24 cellular contexts compared by ENCODE assay signal in the genomic region with DNA sequence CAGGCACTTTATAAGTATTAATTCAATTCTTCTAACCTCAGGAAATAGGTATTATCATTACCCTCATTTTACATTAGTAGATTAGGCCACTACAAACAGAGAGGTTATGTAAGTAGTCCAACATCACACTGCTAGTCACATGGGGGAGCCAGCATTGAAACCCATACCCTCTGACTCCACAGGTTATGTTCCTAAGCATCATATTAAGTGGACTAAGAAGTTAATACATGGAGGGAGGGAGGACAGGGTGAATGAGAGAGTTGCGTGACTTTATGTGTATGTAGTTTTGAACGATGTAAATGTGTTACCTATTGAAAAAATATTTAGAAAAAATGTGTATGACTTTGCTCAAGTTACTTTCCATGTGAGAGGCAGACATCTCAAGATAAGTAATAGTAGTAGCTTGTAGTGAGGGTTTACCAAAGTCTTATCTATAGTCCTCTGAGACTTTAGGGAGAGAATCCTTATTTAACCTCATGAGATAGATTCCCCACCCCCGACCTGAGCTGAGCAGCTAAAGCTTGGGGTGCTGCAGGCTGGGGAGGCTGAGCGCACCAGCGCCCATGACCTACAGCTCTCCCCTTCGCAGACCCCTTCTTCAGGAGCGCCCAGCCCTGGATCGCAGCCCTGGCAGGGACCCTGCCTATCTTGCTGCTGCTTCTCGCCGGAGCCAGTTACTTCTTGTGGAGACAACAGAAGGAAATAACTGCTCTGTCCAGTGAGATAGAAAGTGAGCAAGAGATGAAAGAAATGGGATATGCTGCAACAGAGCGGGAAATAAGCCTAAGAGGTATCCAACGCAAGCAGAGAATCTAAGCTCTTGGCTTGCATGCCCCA. TPM values are rescaled to one million over a fixed set of nuclear protein-coding genes. Genes with fewer than 3 reads are reported as not detected.
DNase-seq lines count a peak whose midpoint lies in the region; ATAC-seq, FAIRE-seq and TF ChIP-seq lines count a peak whose summit lies in the region.
"Had no signal": no experiment of that assay in that cellular context is flagged by ENCODE, and none has a peak within 500 bp of the region (broad histone marks: within the 10 kb centered on the region; RNA-seq: fewer than 3 reads in every experiment).

No MANE protein-coding gene starts in this region.

- no peaks in the 10 kb centered on the region for H3K27me3 Mint-ChIP-seq in activated naive CD8-positive, alpha-beta T cell
- no peaks in the 10 kb centered on the region for H3K27me3 Mint-ChIP-seq in activated naive CD8-positive, alpha-beta T cell treated with anti-CD3 and anti-CD28 coated beads for 36 hours
- no peaks in the 10 kb centered on the region for H3K27me3 Mint-ChIP-seq in CD8-positive, alpha-beta T cell (ENCODE audit: low read depth)
- no peaks in the 10 kb centered on the region for H3K27me3 Mint-ChIP-seq in naive thymus-derived CD8-positive, alpha-beta T cell

- H3K4me3 ChIP-seq in CD8-positive, alpha-beta T cell (ENCODE audit: low read depth, low read length): no peak overlapping the region
- no peak overlapping the region for H3K4me3 ChIP-seq in K562
- H3K4me3 ChIP-seq: A549 had no signal

- intact Hi-C loops in CD8-positive, alpha-beta T cell (cut with DNase I, micrococcal nuclease): no loop called here
- intact Hi-C loops in K562 (cut with micrococcal nuclease): no loop called here

- no peaks in the 10 kb centered on the region for H3K27me3 ChIP-seq in CD8-positive, alpha-beta T cell (ENCODE audit: insufficient read depth, low read length)
- no peaks in the 10 kb centered on the region for H3K27me3 ChIP-seq in K562 (ENCODE audit: control insufficient read depth in 2 of 2, insufficient read depth in 2 of 2, low read length in 2 of 2)

- no peaks in the 10 kb centered on the region for H4K20me1 ChIP-seq in K562 (replicated peaks; ENCODE audit: control insufficient read depth, insufficient read depth, low read length)

- no peak for ATAC-seq in CD8-positive, alpha-beta T cell
- peak; percentile 54 for ATAC-seq in K562
- no peak for ATAC-seq in naive thymus-derived CD8-positive, alpha-beta T cell
- ATAC-seq: A549, HepG2 had no signal

- H3K79me2 ChIP-seq in K562 (ENCODE audit: control insufficient read depth, insufficient read depth, low read length): no peaks in the 10 kb centered on the region

- H3K4me3 Mint-ChIP-seq in activated naive CD8-positive, alpha-beta T cell: no peak overlapping the region
- H3K4me3 Mint-ChIP-seq in activated naive CD8-positive, alpha-beta T cell treated with anti-CD3 and anti-CD28 coated beads for 36 hours: no peak overlapping the region
- no peak overlapping the region for H3K4me3 Mint-ChIP-seq in CD8-positive, alpha-beta T cell
- H3K4me3 Mint-ChIP-seq in naive thymus-derived CD8-positive, alpha-beta T cell: no peak overlapping the region

- TF ChIP-seq RAD21 in K562 (CRISPR knock-in tag; conservative IDR thresholded peaks at IDR 0.05 in 1 of 2, IDR thresholded peaks at IDR 0.05 in 1 of 2): no peak

- peak overlapping the region; percentile 12 for H3K27ac ChIP-seq in CD8-positive, alpha-beta T cell (ENCODE audit: low read depth, low read length)
- no peak overlapping the region for H3K27ac ChIP-seq in K562 (ENCODE audit: extremely low read depth, low read depth, low read length)
- H3K27ac ChIP-seq: A549 had no signal

- no peaks in the 10 kb centered on the region for H3K9me1 ChIP-seq in K562 (ENCODE audit: control insufficient read depth, insufficient read depth, low read length)

- BruUV-seq in K562 (replicated peaks; lab: Mats Ljungman, UMichigan): no TSS peak

- POLR2A ChIA-PET in CD8-positive, alpha-beta T cell (lab: Charles Lee): interaction anchor here (0.9 kb wide), 1 partner anchor 8 kb away, joined by 4 read pairs; no protein-coding TSS in a partner anchor
- POLR2A ChIA-PET in K562 (lab: Yijun Ruan, JAX): interaction anchor here (0.5 to 2.2 kb wide), 4 partner anchors 9 to 234 kb away, joined by 3 to 12 read pairs (median 4); no protein-coding TSS in a partner anchor
- POLR2A ChIA-PET in naive thymus-derived CD8-positive, alpha-beta T cell (lab: Charles Lee): interaction anchor here (0.7 kb wide), 1 partner anchor 1348 kb away, joined by 8 read pairs; no protein-coding TSS in a partner anchor

- H3K36me3 ChIP-seq in CD8-positive, alpha-beta T cell (ENCODE audit: insufficient read depth, low read length): peaks cover 43% of the 10 kb centered on the region
- no peaks in the 10 kb centered on the region for H3K36me3 ChIP-seq in K562 (ENCODE audit: control insufficient read depth, insufficient read depth, low read length)

- peaks cover 48% of the 10 kb centered on the region for H3K4me1 ChIP-seq in CD8-positive, alpha-beta T cell (ENCODE audit: insufficient read depth, low read length)
- peaks cover 10 to 13% of the 10 kb centered on the region in 2 experiments; a peak in 4 of 5 replicates for H3K4me1 ChIP-seq in K562 (replicated peaks in 1 of 2; ENCODE audit: control insufficient read depth in 2 of 2, insufficient read depth in 2 of 2, low read length in 2 of 2)
- H3K4me1 ChIP-seq: A549 had no signal

- TF ChIP-seq POLR2A in K562 (conservative IDR thresholded peaks at IDR 0.05): no peak

- peak; percentile 60 for FAIRE-seq in K562 (lab: Jason Lieb, UNC)
- FAIRE-seq: A549, D721Med, GM18507, H54, HepG2, RCC 7860 had no signal

- H3K9me3 Mint-ChIP-seq in activated naive CD8-positive, alpha-beta T cell (ENCODE audit: low read depth): no peaks in the 10 kb centered on the region
- no peaks in the 10 kb centered on the region for H3K9me3 Mint-ChIP-seq in activated naive CD8-positive, alpha-beta T cell treated with anti-CD3 and anti-CD28 coated beads for 36 hours
- H3K9me3 Mint-ChIP-seq in CD8-positive, alpha-beta T cell: no peaks in the 10 kb centered on the region
- no peaks in the 10 kb centered on the region for H3K9me3 Mint-ChIP-seq in naive thymus-derived CD8-positive, alpha-beta T cell

- peak overlapping the region in 1 of 2 experiments; percentile 84; a peak in 2 of 4 replicates for H3K9ac ChIP-seq in K562 (ENCODE audit: insufficient read depth in 1 of 2, low read depth in 2 of 2, low read length in 2 of 2)
- H3K9ac ChIP-seq: SK-N-SH had no signal

- peaks cover 77% of the 10 kb centered on the region for H3K4me1 Mint-ChIP-seq in activated naive CD8-positive, alpha-beta T cell (ENCODE audit: low read depth)
- H3K4me1 Mint-ChIP-seq in activated naive CD8-positive, alpha-beta T cell treated with anti-CD3 and anti-CD28 coated beads for 36 hours: peaks cover 30% of the 10 kb centered on the region
- H3K4me1 Mint-ChIP-seq in CD8-positive, alpha-beta T cell (ENCODE audit: low read depth): peaks cover 72% of the 10 kb centered on the region
- peaks cover 32 to 77% (median 67%) of the 10 kb centered on the region in 4 donors for H3K4me1 Mint-ChIP-seq in naive thymus-derived CD8-positive, alpha-beta T cell

- H3K27ac Mint-ChIP-seq in activated naive CD8-positive, alpha-beta T cell: peak overlapping the region; percentile 86
- no peak overlapping the region for H3K27ac Mint-ChIP-seq in activated naive CD8-positive, alpha-beta T cell treated with anti-CD3 and anti-CD28 coated beads for 36 hours
- peak overlapping the region; percentile 89 for H3K27ac Mint-ChIP-seq in CD8-positive, alpha-beta T cell
- H3K27ac Mint-ChIP-seq in naive thymus-derived CD8-positive, alpha-beta T cell: peak overlapping the region; percentile 15 to 90 (median 78)

- H3K36me3 Mint-ChIP-seq in activated naive CD8-positive, alpha-beta T cell: peaks cover 18% of the 10 kb centered on the region
- H3K36me3 Mint-ChIP-seq in activated naive CD8-positive, alpha-beta T cell treated with anti-CD3 and anti-CD28 coated beads for 36 hours: peaks cover 36% of the 10 kb centered on the region
- peaks cover 91% of the 10 kb centered on the region for H3K36me3 Mint-ChIP-seq in CD8-positive, alpha-beta T cell
- peaks cover 5 to 88% (median 33%) of the 10 kb centered on the region in 3 donors for H3K36me3 Mint-ChIP-seq in naive thymus-derived CD8-positive, alpha-beta T cell

- TF ChIP-seq CTCF in CD8-positive, alpha-beta T cell (IDR thresholded peaks at IDR 0.05): no peak
- no peak for TF ChIP-seq CTCF in K562 (IDR thresholded peaks at IDR 0.05 in 2 of 3, conservative IDR thresholded peaks at IDR 0.05 in 1 of 3; ENCODE audit: insufficient read depth in 2 of 3, low read depth in 1 of 3, low read length in 3 of 3)

- WGBS in K562 (ENCODE audit: insufficient coverage, low coverage, missing lambda C conversion rate): 34% methylated on average over 12 of the region's 12 CpGs

- in situ Hi-C loops in K562 (cut with MboI): no loop called here

- no peak for DNase-seq in activated naive CD8-positive, alpha-beta T cell treated with anti-CD3 and anti-CD28 coated beads for 36 hours
- DNase-seq in CD8-positive, alpha-beta T cell: no peak
- DNase-seq in K562 (ENCODE audit: extremely low read depth in 1 of 4, low spot score in 3 of 4) (peak in 1 of 4 experiments; percentile 35), NCI-H1105 (lab: John Stamatoyannopoulos, UW) (no peak), AG08395 (ENCODE audit: low spot score) (no peak), NCI-H2227 (lab: John Stamatoyannopoulos, UW; ENCODE audit: unreplicated experiment) (no peak)
- DNase-seq in naive thymus-derived CD8-positive, alpha-beta T cell: no peak
- DNase-seq: C1 segment of cervical spinal cord, Kasumi-1, NCI-H1092 treated with DMSO at 0.1 percent for 48 hours, NCI-H1436 treated with DMSO at 0.1 percent for 48 hours, NCI-H187 treated with DMSO at 0.1 percent for 48 hours, NCI-H2107, NCI-H446, NCI-H524 treated with DMSO at 0.1 percent for 48 hours, NCI-H774, SK-N-SH had no signal

- no peaks in the 10 kb centered on the region for H3K9me3 ChIP-seq in CD8-positive, alpha-beta T cell (ENCODE audit: low read length)
- no peaks in the 10 kb centered on the region for H3K9me3 ChIP-seq in K562 (replicated peaks; ENCODE audit: control insufficient read depth, insufficient read depth, low read depth, low read length)
- H3K9me3 ChIP-seq: A549, SK-N-SH had no signal

- no peak overlapping the region for H2AFZ ChIP-seq in K562 (ENCODE audit: low read depth, low read length)

- peak; percentile 48 for TF ChIP-seq EP300 in K562 (IDR thresholded peaks at IDR 0.05; ENCODE audit: low read length)

- H3K4me2 ChIP-seq in K562 (ENCODE audit: insufficient read depth, low read length): peak overlapping the region; percentile 39; the same call in 1 of the 2 replicates
- H3K4me2 ChIP-seq: A549, SK-N-SH had no signal

- CTCF ChIA-PET in CD8-positive, alpha-beta T cell (lab: Charles Lee): interaction anchor here (1.6 kb wide), 1 partner anchor 10 kb away, joined by 4 read pairs; no protein-coding TSS in a partner anchor
- CTCF ChIA-PET in K562 (lab: Yijun Ruan, JAX; ENCODE audit: low intra/inter-chr PET ratio): no interaction called here

RNA-seq across cellular contexts. Expression of a gene that starts 7.5 kb away (rescaled TPM):
- 10 to 100 TPM; 25.6 to 27.0 TPM for total RNA-seq in activated naive CD8-positive, alpha-beta T cell treated with anti-CD3 and anti-CD28 coated beads for 36 hours
- 10 to 100 TPM; 38.4 to 43.6 TPM for total RNA-seq in CD8-positive, alpha-beta T cell
- total RNA-seq in K562 (2011; cell fraction: chromatin; rRNA removed; ENCODE audit: low replicate concordance): 20.7 and 24.8 TPM in 2 replicates
- 11.8 and 12.0 TPM in 2 replicates for total RNA-seq in K562 (2011; cell fraction: nucleolus; rRNA removed)
- 14.7 and 20.5 TPM in 2 replicates for total RNA-seq in K562 (2011; cell fraction: nucleoplasm; rRNA removed)
- total RNA-seq in K562 (2014; rRNA removed) (2.7 and 3.1 TPM in 2 replicates), K562 (2014; rRNA removed; fragmentation: Illumina TruSeq; extraction: Trizol) (5.8 and 6.8 TPM in 2 replicates), K562 (2015; rRNA removed; fragmentation: Illumina TruSeq; extraction: Trizol) (4.4 and 5.3 TPM in 2 replicates), K562 (2021) (5.1 and 6.4 TPM in 2 replicates)
- polyA plus RNA-seq in K562 (2011; rRNA removed) (10.1 and 11.2 TPM in 2 replicates), K562 (2014; fragmentation: Illumina TruSeq; extraction: Trizol) (6.1 and 7.6 TPM in 2 replicates), K562 (2014; fragmentation: Nextera tagmentation; extraction: Ambion mirVana) (1 to 10 TPM; 3.5 to 7.5 TPM), K562 (2014; rRNA removed) (6.2 and 7.7 TPM in 2 replicates)
- polyA plus RNA-seq in K562 (2011; cell fraction: cytosol; rRNA removed): 3.7 and 5.9 TPM in 2 replicates
- 19.2 and 19.7 TPM in 2 replicates for polyA plus RNA-seq in K562 (2011; cell fraction: nucleus; rRNA removed)
- 5.5 and 7.0 TPM in 2 replicates for polyA plus RNA-seq in K562 (2012)
- polyA minus RNA-seq in K562 (2011; rRNA and poly(A)+ RNA removed): 15.3 and 16.2 TPM in 2 replicates
- 4.1 and 5.9 TPM in 2 replicates for polyA minus RNA-seq in K562 (2011; cell fraction: cytosol; rRNA and poly(A)+ RNA removed)
- polyA minus RNA-seq in K562 (2011; cell fraction: nucleus; rRNA and poly(A)+ RNA removed): 4.7 and 11.4 TPM in 2 replicates
- 100 to 1,000 TPM; 148 to 158 TPM for total RNA-seq in naive thymus-derived CD8-positive, alpha-beta T cell
- 100 to 1,000 TPM; 119 to 160 (median 151) TPM for polyA plus RNA-seq in naive thymus-derived CD8-positive, alpha-beta T cell

RNA-seq across cellular contexts. Expression of a gene that starts 10.4 kb away (rescaled TPM):
- total RNA-seq in activated naive CD8-positive, alpha-beta T cell treated with anti-CD3 and anti-CD28 coated beads for 36 hours: 10 to 100 TPM; 12.8 to 14.9 TPM
- total RNA-seq in CD8-positive, alpha-beta T cell: 10 to 100 TPM; 14.1 to 15.5 TPM
- total RNA-seq in K562 (2011; cell fraction: chromatin; rRNA removed; ENCODE audit: low replicate concordance): 52.6 and 53.2 TPM in 2 replicates
- 31.5 and 32.4 TPM in 2 replicates for total RNA-seq in K562 (2011; cell fraction: nucleolus; rRNA removed)
- total RNA-seq in K562 (2011; cell fraction: nucleoplasm; rRNA removed): 41.5 and 49.2 TPM in 2 replicates
- total RNA-seq in K562 (2014; rRNA removed) (5.9 and 8.1 TPM in 2 replicates), K562 (2014; rRNA removed; fragmentation: Illumina TruSeq; extraction: Trizol) (10.0 and 10.1 TPM in 2 replicates), K562 (2015; rRNA removed; fragmentation: Illumina TruSeq; extraction: Trizol) (7.9 and 8.6 TPM in 2 replicates), K562 (2021) (10.1 and 11.5 TPM in 2 replicates)
- polyA plus RNA-seq in K562 (2011; rRNA removed) (15.5 and 17.1 TPM in 2 replicates), K562 (2014; fragmentation: Illumina TruSeq; extraction: Trizol) (9.1 and 9.3 TPM in 2 replicates), K562 (2014; fragmentation: Nextera tagmentation; extraction: Ambion mirVana) (10 to 100 TPM in 1 of 2 experiments, 1 to 10 TPM in 1; 8.4 to 11.7 TPM), K562 (2014; rRNA removed) (10.2 and 11.9 TPM in 2 replicates)
- 11.3 and 11.6 TPM in 2 replicates for polyA plus RNA-seq in K562 (2011; cell fraction: cytosol; rRNA removed)
- polyA plus RNA-seq in K562 (2011; cell fraction: nucleus; rRNA removed): 46.8 and 65.8 TPM in 2 replicates
- 8.6 and 14.3 TPM in 2 replicates for polyA plus RNA-seq in K562 (2012)
- polyA minus RNA-seq in K562 (2011; rRNA and poly(A)+ RNA removed): 22.6 and 30.6 TPM in 2 replicates
- polyA minus RNA-seq in K562 (2011; cell fraction: cytosol; rRNA and poly(A)+ RNA removed): 6.9 and 8.7 TPM in 2 replicates
- 23.0 and 33.8 TPM in 2 replicates for polyA minus RNA-seq in K562 (2011; cell fraction: nucleus; rRNA and poly(A)+ RNA removed)
- total RNA-seq in naive thymus-derived CD8-positive, alpha-beta T cell: 10 to 100 TPM; 24.6 to 26.8 TPM
- 1 to 10 TPM; 2.3 to 5.8 (median 2.7) TPM for polyA plus RNA-seq in naive thymus-derived CD8-positive, alpha-beta T cell

RNA-seq across cellular contexts. Expression of a gene that starts 29.5 kb away (rescaled TPM):
- 10 to 100 TPM; 19.0 to 20.7 TPM for total RNA-seq in activated naive CD8-positive, alpha-beta T cell treated with anti-CD3 and anti-CD28 coated beads for 36 hours
- 100 to 1,000 TPM in 1 of 2 experiments, 10 to 100 TPM in 1; 97.0 to 104 TPM for total RNA-seq in CD8-positive, alpha-beta T cell
- 27.1 and 31.9 TPM in 2 replicates for total RNA-seq in K562 (2011; cell fraction: chromatin; rRNA removed; ENCODE audit: low replicate concordance)
- total RNA-seq in K562 (2011; cell fraction: nucleolus; rRNA removed): 9.3 and 13.9 TPM in 2 replicates
- 16.0 and 21.1 TPM in 2 replicates for total RNA-seq in K562 (2011; cell fraction: nucleoplasm; rRNA removed)
- 2.8 and 3.6 TPM in 2 replicates for total RNA-seq in K562 (2014; rRNA removed)
- 4.3 and 4.7 TPM in 2 replicates for total RNA-seq in K562 (2014; rRNA removed; fragmentation: Illumina TruSeq; extraction: Trizol)
- 3.4 and 3.7 TPM in 2 replicates for total RNA-seq in K562 (2015; rRNA removed; fragmentation: Illumina TruSeq; extraction: Trizol)
- total RNA-seq in K562 (2021): 3.9 and 4.2 TPM in 2 replicates
- polyA plus RNA-seq in K562 (2011; rRNA removed): 8.5 and 11.2 TPM in 2 replicates
- polyA plus RNA-seq in K562 (2011; cell fraction: cytosol; rRNA removed): 2.8 and 4.4 TPM in 2 replicates
- polyA plus RNA-seq in K562 (2011; cell fraction: nucleus; rRNA removed): 26.6 and 31.8 TPM in 2 replicates
- 3.9 and 10.6 TPM in 2 replicates for polyA plus RNA-seq in K562 (2012)
- polyA plus RNA-seq in K562 (2014; fragmentation: Illumina TruSeq; extraction: Trizol): 4.2 and 4.7 TPM in 2 replicates
- 1 to 10 TPM in 1 of 2 experiments, under 1 TPM in 1; 0.84 to 2.5 TPM for polyA plus RNA-seq in K562 (2014; fragmentation: Nextera tagmentation; extraction: Ambion mirVana)
- polyA plus RNA-seq in K562 (2014; rRNA removed): 4.0 and 4.1 TPM in 2 replicates
- polyA minus RNA-seq in K562 (2011; rRNA and poly(A)+ RNA removed): 9.1 and 10.0 TPM in 2 replicates
- 1.5 and 3.4 TPM in 2 replicates for polyA minus RNA-seq in K562 (2011; cell fraction: cytosol; rRNA and poly(A)+ RNA removed)
- polyA minus RNA-seq in K562 (2011; cell fraction: nucleus; rRNA and poly(A)+ RNA removed): 6.9 and 12.1 TPM in 2 replicates
- 100 to 1,000 TPM; 245 to 250 TPM for total RNA-seq in naive thymus-derived CD8-positive, alpha-beta T cell
- 10 to 100 TPM; 39.8 to 63.0 (median 47.3) TPM for polyA plus RNA-seq in naive thymus-derived CD8-positive, alpha-beta T cell
